In the genomic region with DNA sequence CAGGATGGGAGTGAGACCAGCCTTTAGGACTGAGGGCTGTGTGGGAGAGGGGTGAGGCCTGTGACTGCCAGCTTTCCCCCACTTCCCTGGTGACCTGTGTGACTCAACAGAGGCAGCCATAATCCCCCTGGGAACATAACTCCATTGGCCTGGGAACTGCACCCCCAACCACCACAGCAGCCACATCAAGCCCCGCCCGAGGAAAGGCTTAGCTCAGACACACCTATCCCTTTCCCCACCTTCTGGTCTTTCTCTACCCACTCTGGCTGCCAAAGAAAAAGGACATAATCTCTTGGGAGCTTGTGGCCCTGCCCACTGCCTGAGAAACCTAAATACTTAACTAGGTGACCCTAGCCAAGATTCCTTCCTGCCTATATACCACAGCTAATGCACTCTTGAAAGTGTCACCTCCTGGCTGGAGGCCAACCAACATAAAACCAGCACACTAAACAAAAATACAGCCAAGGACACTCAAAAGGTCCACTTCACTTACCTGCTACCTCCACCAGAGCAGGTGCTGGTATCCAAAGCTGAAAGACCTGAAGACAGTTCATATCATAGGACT, we compare ENCODE assay signal across 19 cellular contexts.
DNase-seq lines count a peak whose midpoint lies in the region; ATAC-seq lines count a peak whose summit lies in the region.
"Had no signal": no experiment of that assay in that cellular context is flagged by ENCODE, and none has a peak within 500 bp of the region (broad histone marks: within the 10 kb centered on the region; RNA-seq: fewer than 3 reads in every experiment).

No MANE protein-coding gene starts in this region.

- peaks cover 7% of the 10 kb centered on the region for H3K9me3 Mint-ChIP-seq in activated T-cell treated with anti-CD3 and anti-CD28 coated beads, Interleukin-2, amount 50 U/mL, for 24 hours

- no peak for ATAC-seq in GM21423 (IDR thresholded peaks at IDR 0.05; ENCODE audit: unreplicated experiment)
- ATAC-seq: GM12878 had no signal

- H3K4me1 Mint-ChIP-seq in activated T-cell treated with anti-CD3 and anti-CD28 coated beads, Interleukin-2, amount 50 U/mL, for 24 hours (ENCODE audit: low read depth), result no peaks in the 10 kb centered on the region
- H3K4me1 Mint-ChIP-seq: CD14-positive monocyte had no signal

- H3K27ac Mint-ChIP-seq in activated T-cell treated with anti-CD3 and anti-CD28 coated beads, Interleukin-2, amount 50 U/mL, for 24 hours, result no peak overlapping the region

- peaks cover 4% of the 10 kb centered on the region for H3K27me3 Mint-ChIP-seq in activated T-cell treated with anti-CD3 and anti-CD28 coated beads, Interleukin-2, amount 50 U/mL, for 24 hours

- H3K4me3 Mint-ChIP-seq in activated T-cell treated with anti-CD3 and anti-CD28 coated beads, Interleukin-2, amount 50 U/mL, for 24 hours, result no peak overlapping the region
- H3K4me3 Mint-ChIP-seq: CD14-positive monocyte had no signal

- DNase-seq in DMS153 treated with DMSO at 0.1 percent for 48 hours (lab: John Stamatoyannopoulos, UW; ENCODE audit: unreplicated experiment) (peak; percentile 21), DMS79 treated with DMSO at 0.1 percent for 48 hours (lab: John Stamatoyannopoulos, UW) (peak; percentile 96), NCI-H2029 treated with DMSO at 0.1 percent for 48 hours (lab: John Stamatoyannopoulos, UW) (peak; percentile 79), RPMI8226 (peak; percentile 91)
- DNase-seq in effector CD8-positive, alpha-beta T cell (lab: John Stamatoyannopoulos, UW), result no peak
- no peak for DNase-seq in activated T-cell treated with anti-CD3 and anti-CD28 coated beads, Interleukin-2, amount 50 U/mL, for 24 hours
- DNase-seq: AML-193, EL, GM23248, HCEC 1CT, KBM-7, NCI-H2081, NCI-H69, PC-9, T-helper 1 cell, T-helper 9 cell had no signal

- no peaks in the 10 kb centered on the region for H3K36me3 Mint-ChIP-seq in activated T-cell treated with anti-CD3 and anti-CD28 coated beads, Interleukin-2, amount 50 U/mL, for 24 hours (ENCODE audit: low read depth)
- H3K36me3 Mint-ChIP-seq: CD14-positive monocyte had no signal

Comparison
In these comparisons a context has a peak if more than half of its experiments do, and no peak if none do; other contexts are left out.
1. DNase-seq: peak in DMS153 treated with DMSO at 0.1 percent for 48 hours (single experiment), DMS79 treated with DMSO at 0.1 percent for 48 hours (single experiment), NCI-H2029 treated with DMSO at 0.1 percent for 48 hours (single experiment) and RPMI8226 (single experiment); none in effector CD8-positive, alpha-beta T cell (single experiment) and activated T-cell treated with anti-CD3 and anti-CD28 coated beads, Interleukin-2, amount 50 U/mL, for 24 hours (single experiment).